Comparison of ENCODE assay signal across 12 cellular contexts in the genomic region with DNA sequence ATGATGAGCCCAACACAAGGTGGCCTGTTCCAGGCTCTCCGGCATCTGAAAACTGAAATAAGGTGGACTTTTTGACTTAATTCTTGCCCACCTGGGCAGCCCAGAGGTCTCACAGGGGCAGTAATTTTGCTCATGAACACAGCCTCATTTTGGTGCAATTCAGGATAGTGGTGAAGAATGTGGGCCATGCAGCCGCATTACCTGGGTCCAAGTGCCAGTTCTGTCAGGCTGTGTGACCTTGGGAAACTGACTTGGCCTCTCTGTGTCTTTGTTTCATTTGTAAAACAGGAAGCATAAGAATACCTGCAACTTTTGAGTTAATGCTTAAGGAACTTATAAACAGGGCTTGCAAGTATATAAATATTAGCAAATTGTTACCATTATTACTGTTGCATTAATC. TPM values are rescaled to one million over a fixed set of nuclear protein-coding genes. Genes with fewer than 3 reads are reported as not detected.
A peak's percentile ranks its signal among the peaks of the same experiment; 100 is the strongest.
DNase-seq lines count a peak whose midpoint lies in the region; ATAC-seq, FAIRE-seq and TF ChIP-seq lines count a peak whose summit lies in the region.
"Had no signal": no experiment of that assay in that cellular context is flagged by ENCODE, and none has a peak within 500 bp of the region (broad histone marks: within the 10 kb centered on the region; RNA-seq: fewer than 3 reads in every experiment).

No MANE protein-coding gene starts in this region.

- 49% methylated on average over 2 of the region's 2 CpGs for WGBS in K562 (ENCODE audit: insufficient coverage, low coverage, missing lambda C conversion rate)

- TF ChIP-seq CTCF in OCI-LY3 (IDR thresholded peaks at IDR 0.05; ENCODE audit: low read depth, low read length) (no peak), K562 (IDR thresholded peaks at IDR 0.05 in 2 of 3, conservative IDR thresholded peaks at IDR 0.05 in 1 of 3; ENCODE audit: insufficient read depth in 2 of 3, low read depth in 1 of 3, low read length in 3 of 3) (no peak), brain microvascular endothelial cell (IDR thresholded peaks at IDR 0.05; ENCODE audit: low read depth, low read length, missing control alignments) (no peak)

- BruUV-seq in K562 (replicated peaks; lab: Mats Ljungman, UMichigan): no TSS peak

- H3K27ac Mint-ChIP-seq in activated T-cell treated with anti-CD3 and anti-CD28 coated beads, Interleukin-2, amount 50 U/mL, for 24 hours: peak overlapping the region; percentile 82
- H3K27ac Mint-ChIP-seq in stimulated activated effector memory CD8-positive, alpha-beta T cell treated with anti-CD3 and anti-CD28 coated beads, Interleukin-12 subunit alpha, Interleukin-12 subunit beta, amount 100 ng/mL, for 72 hours: peak overlapping the region; percentile 90

- no peak for TF ChIP-seq EP300 in K562 (IDR thresholded peaks at IDR 0.05; ENCODE audit: low read length)

- H3K27me3 ChIP-seq in OCI-LY3 (ENCODE audit: low read depth, low read length): no peaks in the 10 kb centered on the region; the same call in 1 of the 2 replicates
- H3K27me3 ChIP-seq in K562 (ENCODE audit: control insufficient read depth in 2 of 2, insufficient read depth in 2 of 2, low read length in 2 of 2): no peaks in the 10 kb centered on the region
- H3K27me3 ChIP-seq in brain microvascular endothelial cell (replicated peaks): no peaks in the 10 kb centered on the region

- H3K27ac ChIP-seq in OCI-LY3 (ENCODE audit: low read length): no peak overlapping the region
- H3K27ac ChIP-seq in K562 (ENCODE audit: extremely low read depth, low read depth, low read length): no peak overlapping the region
- no peak overlapping the region for H3K27ac ChIP-seq in brain microvascular endothelial cell
- H3K27ac ChIP-seq: parathyroid adenoma had no signal

- H3K79me2 ChIP-seq in OCI-LY3 (ENCODE audit: low read length): peaks cover 20% of the 10 kb centered on the region
- H3K79me2 ChIP-seq in K562 (ENCODE audit: control insufficient read depth, insufficient read depth, low read length): no peaks in the 10 kb centered on the region
- H3K79me2 ChIP-seq: parathyroid adenoma had no signal

- H3K9me3 Mint-ChIP-seq in activated T-cell treated with anti-CD3 and anti-CD28 coated beads, Interleukin-2, amount 50 U/mL, for 24 hours: no peaks in the 10 kb centered on the region
- no peaks in the 10 kb centered on the region for H3K9me3 Mint-ChIP-seq in stimulated activated effector memory CD8-positive, alpha-beta T cell treated with anti-CD3 and anti-CD28 coated beads, Interleukin-12 subunit alpha, Interleukin-12 subunit beta, amount 100 ng/mL, for 72 hours

- H3K9ac ChIP-seq in OCI-LY3 (ENCODE audit: low read length) (no peak overlapping the region), K562 (ENCODE audit: insufficient read depth in 1 of 2, low read depth in 2 of 2, low read length in 2 of 2) (no peak overlapping the region)
- H3K9ac ChIP-seq: parathyroid adenoma had no signal

- H3K4me3 ChIP-seq in OCI-LY3 (ENCODE audit: low read length): no peak overlapping the region
- no peak overlapping the region for H3K4me3 ChIP-seq in K562
- H3K4me3 ChIP-seq in brain microvascular endothelial cell (ENCODE audit: low read depth, low read length): no peak overlapping the region

- H3K4me1 ChIP-seq in OCI-LY3 (ENCODE audit: low read length) (peaks cover 73% of the 10 kb centered on the region), K562 (replicated peaks in 1 of 2; ENCODE audit: control insufficient read depth in 2 of 2, insufficient read depth in 2 of 2, low read length in 2 of 2) (peaks cover 0 to 3% of the 10 kb centered on the region in 2 experiments; a peak in 3 of 5 replicates)
- H3K4me1 ChIP-seq: parathyroid adenoma had no signal

- intact Hi-C loops in K562 (cut with micrococcal nuclease): no loop called here

- H3K4me2 ChIP-seq in OCI-LY3 (ENCODE audit: low read length) (peak overlapping the region; percentile 76), K562 (ENCODE audit: insufficient read depth, low read length) (no peak overlapping the region)

- H4K20me1 ChIP-seq in OCI-LY3 (ENCODE audit: insufficient read depth, low read length) (peaks cover 40% of the 10 kb centered on the region; the same call in 1 of the 2 replicates), K562 (replicated peaks; ENCODE audit: control insufficient read depth, insufficient read depth, low read length) (0 out of 2 replicates have a peak, but pooled peaks cover 4% of the 10 kb centered on the region)

- DNase-seq in activated T-cell treated with anti-CD3 and anti-CD28 coated beads, Interleukin-2, amount 50 U/mL, for 24 hours: no peak
- no peak for DNase-seq in activated T-cell treated with anti-CD3 and anti-CD28 coated beads, Interleukin-2, amount 50 U/mL, for 1 hour
- DNase-seq in K562 (ENCODE audit: extremely low read depth in 1 of 4, low spot score in 3 of 4) (no peak), brain microvascular endothelial cell (no peak), NCI-H1092 (lab: John Stamatoyannopoulos, UW) (no peak)
- DNase-seq in stimulated activated effector memory CD8-positive, alpha-beta T cell treated with anti-CD3 and anti-CD28 coated beads, Interleukin-12 subunit alpha, Interleukin-12 subunit beta, amount 100 ng/mL, for 72 hours (ENCODE audit: low spot score in 2 of 2): no peak
- DNase-seq: ACHN, kidney glomerular epithelial cell, NCI-H524 had no signal

- H3K9me3 ChIP-seq in OCI-LY3 (ENCODE audit: insufficient read depth, low read length) (no peaks in the 10 kb centered on the region), K562 (replicated peaks; ENCODE audit: control insufficient read depth, insufficient read depth, low read depth, low read length) (no peaks in the 10 kb centered on the region)

- H3K27me3 Mint-ChIP-seq in activated T-cell treated with anti-CD3 and anti-CD28 coated beads, Interleukin-2, amount 50 U/mL, for 24 hours: peaks cover 5% of the 10 kb centered on the region

- ATAC-seq in K562 (no peak), SK-N-SH treated with all-trans-retinoic acid at 6 μM for 48 hours (no peak)
- ATAC-seq in stimulated activated effector memory CD8-positive, alpha-beta T cell treated with anti-CD3 and anti-CD28 coated beads, Interleukin-12 subunit alpha, Interleukin-12 subunit beta, amount 100 ng/mL, for 72 hours: no peak

- H3K4me3 Mint-ChIP-seq in activated T-cell treated with anti-CD3 and anti-CD28 coated beads, Interleukin-2, amount 50 U/mL, for 24 hours: peak overlapping the region; percentile 35
- H3K4me3 Mint-ChIP-seq in stimulated activated effector memory CD8-positive, alpha-beta T cell treated with anti-CD3 and anti-CD28 coated beads, Interleukin-12 subunit alpha, Interleukin-12 subunit beta, amount 100 ng/mL, for 72 hours: peak overlapping the region; percentile 96

- no peak for TF ChIP-seq POLR2A in K562 (conservative IDR thresholded peaks at IDR 0.05)

- in situ Hi-C loops in K562 (cut with MboI) (no loop called here), brain microvascular endothelial cell (cut with HindIII; ENCODE audit: low pct_ligation_motif_present, low sequenced_read_pairs) (no loop called here)

- no peaks in the 10 kb centered on the region for H3K36me3 ChIP-seq in OCI-LY3 (replicated peaks; ENCODE audit: low read depth, low read length)
- no peaks in the 10 kb centered on the region for H3K36me3 ChIP-seq in K562 (ENCODE audit: control insufficient read depth, insufficient read depth, low read length)
- no peaks in the 10 kb centered on the region for H3K36me3 ChIP-seq in brain microvascular endothelial cell (replicated peaks)

- peaks cover 59% of the 10 kb centered on the region for H3K36me3 Mint-ChIP-seq in activated T-cell treated with anti-CD3 and anti-CD28 coated beads, Interleukin-2, amount 50 U/mL, for 24 hours (ENCODE audit: low read depth)
- peaks cover 86% of the 10 kb centered on the region for H3K36me3 Mint-ChIP-seq in stimulated activated effector memory CD8-positive, alpha-beta T cell treated with anti-CD3 and anti-CD28 coated beads, Interleukin-12 subunit alpha, Interleukin-12 subunit beta, amount 100 ng/mL, for 72 hours

- H2AFZ ChIP-seq in OCI-LY3 (ENCODE audit: low read depth, low read length) (no peak overlapping the region), K562 (ENCODE audit: low read depth, low read length) (no peak overlapping the region)
- H2AFZ ChIP-seq: parathyroid adenoma had no signal

- peaks cover 90% of the 10 kb centered on the region for H3K4me1 Mint-ChIP-seq in activated T-cell treated with anti-CD3 and anti-CD28 coated beads, Interleukin-2, amount 50 U/mL, for 24 hours (ENCODE audit: low read depth)
- peaks cover 88% of the 10 kb centered on the region for H3K4me1 Mint-ChIP-seq in stimulated activated effector memory CD8-positive, alpha-beta T cell treated with anti-CD3 and anti-CD28 coated beads, Interleukin-12 subunit alpha, Interleukin-12 subunit beta, amount 100 ng/mL, for 72 hours

- CTCF ChIA-PET in K562 (lab: Yijun Ruan, JAX; ENCODE audit: low intra/inter-chr PET ratio): no interaction called here

- TF ChIP-seq RAD21 in K562 (CRISPR knock-in tag; conservative IDR thresholded peaks at IDR 0.05 in 1 of 2, IDR thresholded peaks at IDR 0.05 in 1 of 2): no peak

- FAIRE-seq in K562 (lab: Jason Lieb, UNC): no peak

- POLR2A ChIA-PET in K562 (lab: Yijun Ruan, JAX): interaction anchor here (1.1 kb wide), 1 partner anchor 24 kb away, joined by 3 read pairs; no protein-coding TSS in a partner anchor

- H3K9me1 ChIP-seq in K562 (ENCODE audit: control insufficient read depth, insufficient read depth, low read length): no peaks in the 10 kb centered on the region

TF ChIP-seq in K562, 482 proteins besides CTCF, POLR2A, EP300 and RAD21 (continues in another document):
- peak; percentile 73 for TF ChIP-seq ZFP36 (IDR thresholded peaks at IDR 0.05; ENCODE audit: low read depth, low read length, partially characterized antibody)

TF ChIP-seq in SK-N-SH treated with all-trans-retinoic acid at 6 μM for 48 hours, 23 proteins besides CTCF, POLR2A, EP300 and RAD21 (continues in another document):
- TF ChIP-seq ZC3H10 (CRISPR knock-in tag; IDR thresholded peaks at IDR 0.05) (no peak), ZNF70 (CRISPR knock-in tag; IDR thresholded peaks at IDR 0.05) (no peak)

RNA-seq across cellular contexts. Expression of gene PREX1, which starts 5.6 kb away (rescaled TPM):
- 7.3 and 17.0 TPM in 2 replicates for total RNA-seq in K562 (2011; cell fraction: chromatin; rRNA removed; ENCODE audit: low replicate concordance)
- 5.9 and 8.0 TPM in 2 replicates for total RNA-seq in K562 (2011; cell fraction: nucleolus; rRNA removed)
- total RNA-seq in K562 (2011; cell fraction: nucleoplasm; rRNA removed): 7.9 and 9.6 TPM in 2 replicates
- 5.4 and 9.3 TPM in 2 replicates for total RNA-seq in K562 (2014; rRNA removed)
- 3.3 and 5.1 TPM in 2 replicates for total RNA-seq in K562 (2014; rRNA removed; fragmentation: Illumina TruSeq; extraction: Trizol)
- total RNA-seq in K562 (2015; rRNA removed; fragmentation: Illumina TruSeq; extraction: Trizol): 4.7 and 4.8 TPM in 2 replicates
- total RNA-seq in K562 (2021): 9.0 and 10.4 TPM in 2 replicates
- 1.8 and 4.9 TPM in 2 replicates for polyA plus RNA-seq in K562 (2011; rRNA removed)
- 2.5 and 2.6 TPM in 2 replicates for polyA plus RNA-seq in K562 (2011; cell fraction: cytosol; rRNA removed)
- polyA plus RNA-seq in K562 (2011; cell fraction: nucleus; rRNA removed): 5.3 and 7.3 TPM in 2 replicates
- 5.7 and 10.6 TPM in 2 replicates for polyA plus RNA-seq in K562 (2012)
- 5.5 and 6.1 TPM in 2 replicates for polyA plus RNA-seq in K562 (2014; fragmentation: Illumina TruSeq; extraction: Trizol)
- polyA plus RNA-seq in K562 (2014; fragmentation: Nextera tagmentation; extraction: Ambion mirVana): 1 to 10 TPM in 1 of 2 experiments, under 1 TPM in 1; 0.37 to 1.6 TPM
- polyA plus RNA-seq in K562 (2014; rRNA removed): 4.2 and 4.4 TPM in 2 replicates
- polyA minus RNA-seq in K562 (2011; rRNA and poly(A)+ RNA removed): 3.3 and 4.7 TPM in 2 replicates
- polyA minus RNA-seq in K562 (2011; cell fraction: cytosol; rRNA and poly(A)+ RNA removed): 1.6 and 4.8 TPM in 2 replicates
- polyA minus RNA-seq in K562 (2011; cell fraction: nucleus; rRNA and poly(A)+ RNA removed): 2.7 and 8.8 TPM in 2 replicates
